In the genomic region with DNA sequence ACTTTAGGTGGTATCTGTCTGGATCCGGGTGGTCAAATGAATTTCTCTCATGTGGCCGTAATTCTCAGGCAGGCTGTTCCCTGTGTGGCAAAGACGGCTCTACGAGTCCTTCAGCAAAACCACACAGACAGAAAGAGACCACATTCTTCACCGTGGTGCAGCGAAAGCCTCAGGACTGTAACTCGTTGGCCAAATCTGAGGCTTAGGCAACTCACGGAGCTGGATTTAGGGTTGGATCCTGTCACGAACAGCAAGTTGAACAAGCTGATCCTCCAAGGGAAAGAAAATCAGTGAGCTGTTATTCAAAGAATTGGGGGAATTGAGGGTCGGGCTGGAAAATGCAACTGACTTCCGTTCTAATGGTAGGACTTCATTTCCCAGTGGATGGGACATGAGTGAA, we compare ENCODE assay signal across 19 cellular contexts.
DNase-seq lines count a peak whose midpoint lies in the region; ATAC-seq, FAIRE-seq and TF ChIP-seq lines count a peak whose summit lies in the region.
"Had no signal": no experiment of that assay in that cellular context is flagged by ENCODE, and none has a peak within 500 bp of the region (broad histone marks: within the 10 kb centered on the region; RNA-seq: fewer than 3 reads in every experiment).

No MANE protein-coding gene starts in this region.

- H3K4me1 Mint-ChIP-seq in natural killer cell treated with Interleukin-12 subunit alpha and Interleukin-12 subunit beta and Interleukin-15 and Interleukin-18, amount 100 ng/mL, for 72 hours (ENCODE audit: low read depth in 2 of 2) = peaks cover 5% of the 10 kb centered on the region in 2 donors
- H3K4me1 Mint-ChIP-seq in activated T-helper 2 cell treated with anti-CD3 and anti-CD28 coated beads, Interferon-gamma antibody, Interleukin-2, Interleukin-4, amounts not matched to agents 10 μg/mL and 5 μg/mL and 100 μg/mL, durations not matched to agents 14 hours and 24 hours and 36 hours (ENCODE audit: low read depth) = peaks cover 11% of the 10 kb centered on the region

- POLR2A ChIA-PET in AG04449 (lab: Yijun Ruan, JAX) = no interaction called here

- H3K9me3 Mint-ChIP-seq in natural killer cell treated with Interleukin-12 subunit alpha and Interleukin-12 subunit beta and Interleukin-15 and Interleukin-18, amount 100 ng/mL, for 72 hours = no peaks in the 10 kb centered on the region
- H3K9me3 Mint-ChIP-seq in activated T-helper 2 cell treated with anti-CD3 and anti-CD28 coated beads, Interferon-gamma antibody, Interleukin-2, Interleukin-4, amounts not matched to agents 10 μg/mL and 5 μg/mL and 100 μg/mL, durations not matched to agents 14 hours and 24 hours and 36 hours = no peaks in the 10 kb centered on the region
- H3K9me3 Mint-ChIP-seq: CD4-positive, CD25-positive, alpha-beta regulatory T cell had no signal

- no peak for ATAC-seq in natural killer cell treated with Interleukin-12 subunit alpha and Interleukin-12 subunit beta and Interleukin-15 and Interleukin-18, amount 100 ng/mL, for 72 hours
- ATAC-seq in GM21529 (IDR thresholded peaks at IDR 0.05; ENCODE audit: unreplicated experiment) = no peak

- DNase-seq in AG04449 (ENCODE audit: low read depth, low spot score) (no peak), HTR-8/SVneo (ENCODE audit: insufficient read length, low spot score) (no peak), amniotic epithelial cell (ENCODE audit: low read depth) (peak; percentile 49), ureter (ENCODE audit: low spot score) (no peak), NCI-H2196 (lab: John Stamatoyannopoulos, UW; ENCODE audit: unreplicated experiment) (no peak)
- DNase-seq in natural killer cell treated with Interleukin-12 subunit alpha and Interleukin-12 subunit beta and Interleukin-15 and Interleukin-18, amount 100 ng/mL, for 72 hours (ENCODE audit: low spot score) = peak; percentile 20
- DNase-seq in activated T-helper 2 cell treated with anti-CD3 and anti-CD28 coated beads, Interferon-gamma antibody, Interleukin-2, Interleukin-4, amounts not matched to agents 10 μg/mL and 5 μg/mL and 100 μg/mL, durations not matched to agents 14 hours and 24 hours and 36 hours (ENCODE audit: low spot score) = no peak
- DNase-seq: DMS79, GF-D8, MG63, NCI-H1105 treated with DMSO at 0.1 percent for 48 hours, NCI-H187, NCI-H446 treated with DMSO at 0.1 percent for 48 hours, NCI-H774, Peyer's patch, SIG-M5 had no signal

- no peak for TF ChIP-seq CTCF in AG04449 (IDR thresholded peaks at IDR 0.05; ENCODE audit: insufficient read depth, low read length, missing control alignments)

- no peak overlapping the region for H3K27ac Mint-ChIP-seq in natural killer cell treated with Interleukin-12 subunit alpha and Interleukin-12 subunit beta and Interleukin-15 and Interleukin-18, amount 100 ng/mL, for 72 hours
- no peak overlapping the region for H3K27ac Mint-ChIP-seq in activated T-helper 2 cell treated with anti-CD3 and anti-CD28 coated beads, Interferon-gamma antibody, Interleukin-2, Interleukin-4, amounts not matched to agents 10 μg/mL and 5 μg/mL and 100 μg/mL, durations not matched to agents 14 hours and 24 hours and 36 hours
- H3K27ac Mint-ChIP-seq: CD4-positive, CD25-positive, alpha-beta regulatory T cell had no signal

- peaks cover 6 to 9% of the 10 kb centered on the region in 2 donors for H3K27me3 Mint-ChIP-seq in natural killer cell treated with Interleukin-12 subunit alpha and Interleukin-12 subunit beta and Interleukin-15 and Interleukin-18, amount 100 ng/mL, for 72 hours
- peaks cover 12% of the 10 kb centered on the region for H3K27me3 Mint-ChIP-seq in activated T-helper 2 cell treated with anti-CD3 and anti-CD28 coated beads, Interferon-gamma antibody, Interleukin-2, Interleukin-4, amounts not matched to agents 10 μg/mL and 5 μg/mL and 100 μg/mL, durations not matched to agents 14 hours and 24 hours and 36 hours (ENCODE audit: low read depth)

- no peak overlapping the region for H3K4me3 Mint-ChIP-seq in natural killer cell treated with Interleukin-12 subunit alpha and Interleukin-12 subunit beta and Interleukin-15 and Interleukin-18, amount 100 ng/mL, for 72 hours
- no peak overlapping the region for H3K4me3 Mint-ChIP-seq in activated T-helper 2 cell treated with anti-CD3 and anti-CD28 coated beads, Interferon-gamma antibody, Interleukin-2, Interleukin-4, amounts not matched to agents 10 μg/mL and 5 μg/mL and 100 μg/mL, durations not matched to agents 14 hours and 24 hours and 36 hours (ENCODE audit: low read depth)
- H3K4me3 Mint-ChIP-seq: CD4-positive, CD25-positive, alpha-beta regulatory T cell had no signal

- FAIRE-seq in HTR-8/SVneo (lab: Jason Lieb, UNC) = peak; percentile 79
- FAIRE-seq: H1 had no signal

- intact Hi-C loops in activated T-helper 2 cell treated with anti-CD3 and anti-CD28 coated beads, Interferon-gamma antibody, Interleukin-2, Interleukin-4, amounts not matched to agents 10 μg/mL and 5 μg/mL and 100 μg/mL, durations not matched to agents 14 hours and 24 hours and 36 hours (cut with micrococcal nuclease) = no loop called here

- CTCF ChIA-PET in AG04449 (lab: Yijun Ruan, JAX) = interaction anchor here (1.0 to 1.6 kb wide), 4 partner anchors 9 to 437 kb away, joined by 3 to 7 read pairs (median 5); no protein-coding TSS in a partner anchor

- H3K4me3 ChIP-seq in AG04449 (ENCODE audit: low read depth, low read length) = peak overlapping the region; percentile 20
- H3K4me3 ChIP-seq: MG63, Peyer's patch had no signal

- no peaks in the 10 kb centered on the region for H3K36me3 Mint-ChIP-seq in natural killer cell treated with Interleukin-12 subunit alpha and Interleukin-12 subunit beta and Interleukin-15 and Interleukin-18, amount 100 ng/mL, for 72 hours
- no peaks in the 10 kb centered on the region for H3K36me3 Mint-ChIP-seq in activated T-helper 2 cell treated with anti-CD3 and anti-CD28 coated beads, Interferon-gamma antibody, Interleukin-2, Interleukin-4, amounts not matched to agents 10 μg/mL and 5 μg/mL and 100 μg/mL, durations not matched to agents 14 hours and 24 hours and 36 hours (ENCODE audit: low read depth)
- H3K36me3 Mint-ChIP-seq: CD4-positive, CD25-positive, alpha-beta regulatory T cell had no signal

Comparison
In these comparisons a context has a peak if more than half of its experiments do, and no peak if none do; other contexts are left out.
1. DNase-seq: peak in amniotic epithelial cell (single experiment) and natural killer cell treated with Interleukin-12 subunit alpha and Interleukin-12 subunit beta and Interleukin-15 and Interleukin-18, amount 100 ng/mL, for 72 hours (single experiment); none in AG04449 (single experiment), HTR-8/SVneo (single experiment), activated T-helper 2 cell treated with anti-CD3 and anti-CD28 coated beads, Interferon-gamma antibody, Interleukin-2, Interleukin-4, amounts not matched to agents 10 μg/mL and 5 μg/mL and 100 μg/mL, durations not matched to agents 14 hours and 24 hours and 36 hours (single experiment), ureter (single experiment) and NCI-H2196 (single experiment).